In genomic region chr12:107760817-107761501, GRCh38 we compare ENCODE assay signal across 8 cellular contexts. TPM values are rescaled to one million over a fixed set of nuclear protein-coding genes. Genes with fewer than 3 reads are reported as not detected.
A peak's percentile ranks its signal among the peaks of the same experiment; 100 is the strongest.
DNase-seq lines count a peak whose midpoint lies in the region; TF ChIP-seq lines count a peak whose summit lies in the region.

Gene PRDM4 (minus strand): TSS chr12:107761137. CDS start chr12:107760515, 622 bp downstream.

- H3K27ac Mint-ChIP-seq in neural progenitor cell, result peak within 1 kb of the TSS; percentile 57

- peak within 1 kb of the TSS; percentile 71 for H3K4me3 ChIP-seq in MM.1S (ENCODE audit: low read length)
- H3K4me3 ChIP-seq in foreskin fibroblast (ENCODE audit: low read depth in 1 of 2, low read length in 2 of 2), result peak within 1 kb of the TSS; percentile 85 to 98
- H3K4me3 ChIP-seq in neural progenitor cell, result peak within 1 kb of the TSS; percentile 82

- H3K36me3 ChIP-seq in MM.1S (replicated peaks; ENCODE audit: insufficient read depth, low read length) (0 out of 2 replicates have a peak, but pooled peaks cover 6% of the 10 kb centered on the region), neural progenitor cell (no peaks in the 10 kb centered on the region)

- H3K27ac ChIP-seq in MM.1S (ENCODE audit: low read length) (peak within 1 kb of the TSS; percentile 41; the same call in 1 of the 2 replicates), neural progenitor cell (no peak within 1 kb of the TSS)

- H3K9ac ChIP-seq in MM.1S (ENCODE audit: low read length) (peak within 1 kb of the TSS; percentile 84), neural progenitor cell (peak within 1 kb of the TSS; percentile 72)

- H2AFZ ChIP-seq in MM.1S (ENCODE audit: low read length), result peak within 1 kb of the TSS; percentile 99
- peak within 1 kb of the TSS; percentile 100 for H2AFZ ChIP-seq in neural progenitor cell (replicated peaks)

- H3K9me3 ChIP-seq in MM.1S (replicated peaks; ENCODE audit: insufficient read depth, low read length) (no peaks in the 10 kb centered on the region), neural progenitor cell (ENCODE audit: low read depth) (no peaks in the 10 kb centered on the region)

- H3K27me3 ChIP-seq in MM.1S (replicated peaks; ENCODE audit: insufficient read depth, low read length), result no peaks in the 10 kb centered on the region
- H3K27me3 ChIP-seq in neural progenitor cell, result peaks cover 23% of the 10 kb centered on the region

- peak; percentile 82 for DNase-seq in GF-D8 (lab: John Stamatoyannopoulos, UW)
- DNase-seq in HCEC 1CT, result peak; percentile 92
- DNase-seq in MM.1S, result peak; percentile 95
- peak; percentile 50 for DNase-seq in SIG-M5 (lab: John Stamatoyannopoulos, UW)
- peak; percentile 85 for DNase-seq in activated gamma-delta T cell treated with Interleukin-2 at 50 U/mL for 16 hours
- peak; percentile 95 to 99 for DNase-seq in foreskin fibroblast
- DNase-seq in neural progenitor cell (ENCODE audit: low spot score), result peak; percentile 99
- peak; percentile 93 for DNase-seq in stromal cell of bone marrow (ENCODE audit: low read depth)

- H3K36me3 Mint-ChIP-seq in neural progenitor cell, result peaks cover 7% of the 10 kb centered on the region

- H3K4me2 ChIP-seq in MM.1S (ENCODE audit: low read depth, low read length), result peak within 1 kb of the TSS; percentile 95
- peak within 1 kb of the TSS; percentile 96 for H3K4me2 ChIP-seq in neural progenitor cell

- peaks cover 44% of the 10 kb centered on the region for H3K79me2 ChIP-seq in MM.1S (ENCODE audit: low read length)
- peaks cover 41% of the 10 kb centered on the region for H3K79me2 ChIP-seq in neural progenitor cell (ENCODE audit: low read depth)

- H3F3A ChIP-seq in MM.1S (ENCODE audit: insufficient read depth, low read length) (peaks cover 9% of the 10 kb centered on the region), neural progenitor cell (ENCODE audit: low read depth) (no peaks in the 10 kb centered on the region)

- H3K4me3 Mint-ChIP-seq in neural progenitor cell, result peak within 1 kb of the TSS; percentile 95

- H4K20me1 ChIP-seq in MM.1S (ENCODE audit: insufficient read depth, low read length), result no peaks in the 10 kb centered on the region
- peaks cover 20% of the 10 kb centered on the region for H4K20me1 ChIP-seq in neural progenitor cell (ENCODE audit: low read depth)

- peaks cover 26% of the 10 kb centered on the region for H3K4me1 Mint-ChIP-seq in neural progenitor cell

- H3K4me1 ChIP-seq in MM.1S (ENCODE audit: low read length), result peaks cover 14% of the 10 kb centered on the region
- peaks cover 11% of the 10 kb centered on the region for H3K4me1 ChIP-seq in neural progenitor cell

- TF ChIP-seq CTCF in MM.1S (IDR thresholded peaks at IDR 0.05; ENCODE audit: low read length) (peak; percentile 52), foreskin fibroblast (IDR thresholded peaks at IDR 0.05; ENCODE audit: low read depth, low read length) (no peak), neural progenitor cell (IDR thresholded peaks at IDR 0.05) (peak; percentile 60)

- H3K9me3 Mint-ChIP-seq in neural progenitor cell, result no peaks in the 10 kb centered on the region

- H3K27me3 Mint-ChIP-seq in neural progenitor cell (ENCODE audit: insufficient read depth, low read depth), result peaks cover 5% of the 10 kb centered on the region

- H3K9me2 ChIP-seq in MM.1S (replicated peaks; ENCODE audit: insufficient read depth, low read length), result no peaks in the 10 kb centered on the region

RNA-seq across cellular contexts. Expression of gene PRDM4, which starts in this region (rescaled TPM):
- total RNA-seq in neural progenitor cell (ENCODE audit: low replicate concordance), result 19.3 and 21.9 TPM in 2 replicates
